14 cellular contexts compared by ENCODE assay signal in genomic region chr16:4178468-4179010, GRCh38.
DNase-seq lines count a peak whose midpoint lies in the region; ATAC-seq, FAIRE-seq and TF ChIP-seq lines count a peak whose summit lies in the region.
"Had no signal": no experiment of that assay in that cellular context is flagged by ENCODE, and none has a peak within 500 bp of the region (broad histone marks: within the 10 kb centered on the region; RNA-seq: fewer than 3 reads in every experiment).

No MANE protein-coding gene starts in this region.

- no peak for DNase-seq in MCF 10A (ENCODE audit: unreplicated experiment)
- no peak for DNase-seq in mammary epithelial cell
- DNase-seq in RWPE1 (ENCODE audit: low spot score) = no peak
- DNase-seq in esophagus squamous epithelium (lab: John Stamatoyannopoulos, UW) = no peak
- DNase-seq in HT-29 (ENCODE audit: low spot score) = no peak
- DNase-seq in urothelium cell line (ENCODE audit: low spot score) = no peak
- DNase-seq in thyroid gland = no peak
- DNase-seq: CD8-positive, alpha-beta memory T cell; GF-D8 had no signal

- H3K9me3 Mint-ChIP-seq in MCF 10A (ENCODE audit: unreplicated experiment) = no peaks in the 10 kb centered on the region
- H3K9me3 Mint-ChIP-seq: CD8-positive, alpha-beta memory T cell had no signal

- H3K4me1 Mint-ChIP-seq in MCF 10A (ENCODE audit: insufficient read depth, unreplicated experiment) = peaks cover 20% of the 10 kb centered on the region

- peaks cover 18% of the 10 kb centered on the region for H3K4me1 ChIP-seq in mammary epithelial cell (ENCODE audit: insufficient read depth, low read length)
- H3K4me1 ChIP-seq in esophagus squamous epithelium = peaks cover 13 to 46% (median 13%) of the 10 kb centered on the region in 3 donors
- H3K4me1 ChIP-seq in thyroid gland = peaks cover 0 to 4% of the 10 kb centered on the region in 2 donors

- TF ChIP-seq POLR2A in esophagus squamous epithelium (IDR thresholded peaks at IDR 0.05) = no peak
- no peak for TF ChIP-seq POLR2A in thyroid gland (IDR thresholded peaks at IDR 0.05)

- POLR2A ChIA-PET in MCF 10A (lab: Yijun Ruan, JAX) = interaction anchor here (0.7 to 2.4 kb wide), 6 partner anchors 33 to 329 kb away, joined by 3 to 8 read pairs (median 5); no protein-coding TSS in a partner anchor
- POLR2A ChIA-PET in RWPE1 (lab: Yijun Ruan, JAX; ENCODE audit: low non-redundant PET) = no interaction called here

- H3K27me3 Mint-ChIP-seq in MCF 10A (ENCODE audit: insufficient read depth, unreplicated experiment) = no peaks in the 10 kb centered on the region

- H3K4me3 ChIP-seq in mammary epithelial cell (replicated peaks in 1 of 3; ENCODE audit: insufficient read depth in 1 of 3, low read depth in 2 of 3, low read length in 3 of 3) (no peak overlapping the region), esophagus squamous epithelium (no peak overlapping the region), thyroid gland (replicated peaks in 1 of 3) (no peak overlapping the region)

- H3K27ac Mint-ChIP-seq in MCF 10A (ENCODE audit: low read depth, unreplicated experiment) = peak overlapping the region; percentile 4

- CTCF ChIA-PET in MCF 10A (lab: Yijun Ruan, JAX) = interaction anchor here (1.0 kb wide), 1 partner anchor 75 kb away, joined by 7 read pairs; no protein-coding TSS in a partner anchor
- CTCF ChIA-PET in mammary epithelial cell (lab: Charles Lee; ENCODE audit: low non-redundant PET) = interaction anchor here (0.5 kb wide), 1 partner anchor 758 kb away, joined by 3 read pairs; no protein-coding TSS in a partner anchor
- CTCF ChIA-PET in RWPE1 (lab: Yijun Ruan, JAX) = no interaction called here

- dilution Hi-C loops in mammary epithelial cell (cut with HindIII; ENCODE audit: low sequenced_read_pairs) = no loop called here

- no peak for FAIRE-seq in urothelium cell line (lab: Jason Lieb, UNC)
- FAIRE-seq: GM19239, HepG2, HTR-8/SVneo had no signal

- WGBS in mammary epithelial cell (ENCODE audit: low coverage, missing lambda C conversion rate) = 92% methylated on average over 9 of the region's 9 CpGs
- 88 to 93% methylated on average over 9 of the region's 9 CpGs for WGBS in esophagus squamous epithelium, 2 donors
- 96 to 97% methylated on average over 9 of the region's 9 CpGs for WGBS in thyroid gland, 2 donors

- no peak overlapping the region for H3K27ac ChIP-seq in mammary epithelial cell (ENCODE audit: insufficient read depth, low read depth, low read length)
- peak overlapping the region; percentile 44 for H3K27ac ChIP-seq in RWPE1
- peak overlapping the region; percentile 14 to 62 (median 52) for H3K27ac ChIP-seq in esophagus squamous epithelium
- no peak overlapping the region for H3K27ac ChIP-seq in thyroid gland
- H3K27ac ChIP-seq: 22Rv1 had no signal

- H3K9me3 ChIP-seq in mammary epithelial cell (replicated peaks; ENCODE audit: insufficient read depth, low read length) (no peaks in the 10 kb centered on the region), esophagus squamous epithelium (no peaks in the 10 kb centered on the region), thyroid gland (no peaks in the 10 kb centered on the region)

- intact Hi-C loops in MCF 10A (cut with micrococcal nuclease) (loop anchor here (5.0 kb wide), 1 partner anchor 196 kb away; no protein-coding TSS in a partner anchor), mammary epithelial cell (cut with micrococcal nuclease) (no loop called here), esophagus squamous epithelium (cut with DNase I) (no loop called here), thyroid gland (cut with DNase I) (no loop called here)

- H4K20me1 ChIP-seq in mammary epithelial cell (ENCODE audit: insufficient read depth, low read length) = no peaks in the 10 kb centered on the region

- H3K9ac ChIP-seq in mammary epithelial cell (ENCODE audit: insufficient read depth, low read length) = no peak overlapping the region

- no peak for TF ChIP-seq CTCF in MCF 10A (IDR thresholded peaks at IDR 0.05; ENCODE audit: unreplicated experiment)
- no peak for TF ChIP-seq CTCF in mammary epithelial cell (conservative IDR thresholded peaks at IDR 0.05 in 1 of 2, IDR thresholded peaks at IDR 0.05 in 1 of 2; ENCODE audit: extremely low read depth in 1 of 2, insufficient read depth in 1 of 2, low read depth in 1 of 2, low read length in 2 of 2)
- TF ChIP-seq CTCF in RWPE1 (conservative IDR thresholded peaks at IDR 0.05; ENCODE audit: low read depth) = no peak
- TF ChIP-seq CTCF in esophagus squamous epithelium (IDR thresholded peaks at IDR 0.05) = no peak
- no peak for TF ChIP-seq CTCF in thyroid gland (IDR thresholded peaks at IDR 0.05)

- H3K27me3 ChIP-seq in mammary epithelial cell (ENCODE audit: insufficient read depth, low read length) = no peaks in the 10 kb centered on the region
- no peaks in the 10 kb centered on the region for H3K27me3 ChIP-seq in esophagus squamous epithelium
- no peaks in the 10 kb centered on the region for H3K27me3 ChIP-seq in thyroid gland

- in situ Hi-C loops in mammary epithelial cell (cut with MboI; ENCODE audit: low sequenced_read_pairs in 2 of 2) = no loop called here

- no peak overlapping the region for H3K4me3 Mint-ChIP-seq in MCF 10A (ENCODE audit: unreplicated experiment)
- H3K4me3 Mint-ChIP-seq: CD8-positive, alpha-beta memory T cell had no signal

- no peak overlapping the region for H2AFZ ChIP-seq in mammary epithelial cell (ENCODE audit: low read depth, low read length)

- H3K36me3 ChIP-seq in mammary epithelial cell (ENCODE audit: insufficient read depth, low read length) (no peaks in the 10 kb centered on the region), esophagus squamous epithelium (no peaks in the 10 kb centered on the region), thyroid gland (no peaks in the 10 kb centered on the region)

- ATAC-seq in HG03135 (IDR thresholded peaks at IDR 0.05; ENCODE audit: unreplicated experiment) = no peak
- ATAC-seq: HepG2 had no signal

- BruUV-seq in MCF 10A (replicated peaks; lab: Mats Ljungman, UMichigan) = no TSS peak
- no TSS peak for BruUV-seq in mammary epithelial cell (replicated peaks; lab: Mats Ljungman, UMichigan)

- no peaks in the 10 kb centered on the region for H3K79me2 ChIP-seq in mammary epithelial cell (ENCODE audit: insufficient read depth, low read length)

- H3K36me3 Mint-ChIP-seq in MCF 10A (ENCODE audit: insufficient read depth, unreplicated experiment) = peaks cover 6% of the 10 kb centered on the region
- H3K36me3 Mint-ChIP-seq: CD8-positive, alpha-beta memory T cell had no signal

- H3K4me2 ChIP-seq in mammary epithelial cell (ENCODE audit: insufficient read depth, low read depth, low read length) = no peak overlapping the region

Comparison
In these comparisons a context has a peak if more than half of its experiments do, and no peak if none do; other contexts are left out.
1. H3K27ac ChIP-seq: peak in RWPE1 (single experiment) and esophagus squamous epithelium (4 of 4); none in mammary epithelial cell (single experiment) and thyroid gland (0 of 3).